Comparison of ENCODE assay signal across 8 cellular contexts in the genomic region with DNA sequence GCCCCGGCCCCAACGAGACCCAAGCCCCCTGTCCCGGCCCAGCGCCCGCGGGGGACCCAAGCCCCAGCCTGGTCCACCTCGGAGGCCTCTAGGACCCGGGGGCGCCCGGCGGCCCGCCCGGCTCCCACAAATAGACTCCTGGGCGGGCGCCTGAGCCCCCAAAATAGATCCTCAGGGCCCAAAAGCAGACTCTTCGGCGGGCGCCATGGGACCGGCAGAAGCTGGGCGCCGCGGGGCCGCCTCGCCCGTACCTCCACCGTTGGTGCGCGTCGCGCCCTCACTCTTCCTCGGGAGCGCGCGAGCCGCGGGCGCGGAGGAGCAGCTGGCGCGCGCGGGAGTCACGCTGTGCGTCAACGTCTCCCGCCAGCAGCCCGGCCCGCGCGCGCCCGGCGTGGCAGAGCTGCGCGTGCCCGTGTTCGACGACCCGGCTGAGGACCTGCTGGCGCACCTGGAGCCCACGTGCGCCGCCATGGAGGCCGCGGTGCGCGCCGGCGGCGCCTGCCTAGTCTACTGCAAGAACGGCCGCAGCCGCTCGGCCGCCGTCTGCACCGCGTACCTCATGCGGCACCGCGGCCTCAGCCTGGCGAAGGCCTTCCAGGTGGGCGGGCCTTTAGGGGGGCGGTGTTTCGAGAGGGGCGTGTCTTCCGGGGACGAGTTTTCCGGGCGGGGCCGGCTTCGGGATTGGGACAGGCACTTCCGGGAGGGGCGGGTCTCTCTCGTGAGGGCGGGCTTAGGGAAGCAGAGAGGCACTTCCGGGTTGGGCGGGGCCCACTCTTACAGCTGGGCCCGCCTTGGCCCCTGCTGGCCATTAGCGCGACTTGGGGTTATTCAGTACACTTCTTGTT. TPM values are rescaled to one million over a fixed set of nuclear protein-coding genes. Genes with fewer than 3 reads are reported as not detected.
DNase-seq lines count a peak whose midpoint lies in the region; ATAC-seq, FAIRE-seq and TF ChIP-seq lines count a peak whose summit lies in the region.

No MANE protein-coding gene starts in this region.

- peak; percentile 70 to 97 (median 72) for TF ChIP-seq POLR2A in body of pancreas (IDR thresholded peaks at IDR 0.05)

- no peaks in the 10 kb centered on the region for H3K36me3 ChIP-seq in body of pancreas (replicated peaks in 1 of 2; ENCODE audit: insufficient read depth in 1 of 2, low read depth in 2 of 2)

- H3K27ac ChIP-seq in body of pancreas = peak overlapping the region; percentile 96 to 99 (median 98)

- peak; percentile 64 for FAIRE-seq in TTC549 (lab: Jason Lieb, UNC)

- peak; percentile 14 to 64 (median 52) for TF ChIP-seq CTCF in body of pancreas (IDR thresholded peaks at IDR 0.05)

- DNase-seq in A172 (ENCODE audit: low spot score) = peak; percentile 97
- peak; percentile 95 for DNase-seq in NCI-H2107 (lab: John Stamatoyannopoulos, UW)
- DNase-seq in body of pancreas = peak; percentile 100
- DNase-seq in skeletal muscle cell (ENCODE audit: low read depth) = peak; percentile 92

- no peaks in the 10 kb centered on the region for H3K27me3 ChIP-seq in body of pancreas

- no peaks in the 10 kb centered on the region for H3K9me3 ChIP-seq in body of pancreas

- peak; percentile 35 for ATAC-seq in GM18519 (IDR thresholded peaks at IDR 0.05; ENCODE audit: low FRiP score, unreplicated experiment)
- peak; percentile 29 for ATAC-seq in HG03060 (IDR thresholded peaks at IDR 0.05; ENCODE audit: low read depth, unreplicated experiment)
- peak; percentile 87 for ATAC-seq in body of pancreas

- H3K4me1 ChIP-seq in body of pancreas = peaks cover 59% of the 10 kb centered on the region

- WGBS in body of pancreas, 2 donors = 0 to 1% methylated on average over 18 to 72 of the region's 101 CpGs

- H3K4me3 ChIP-seq in body of pancreas (peak overlapping the region; percentile 41 to 56), iPS-11a (ENCODE audit: low read depth, low read length) (peak overlapping the region; percentile 67), skeletal muscle cell (ENCODE audit: low read depth, low read length) (peak overlapping the region; percentile 77)

- intact Hi-C loops in body of pancreas (cut with DNase I) = no loop called here

RNA-seq across cellular contexts. Expression of gene DUSP28, which starts 0.5 kb away (rescaled TPM):
- total RNA-seq in A172 (2014; rRNA removed; shearing (Covaris generic)) = 12.3 and 12.6 TPM in 2 replicates
- total RNA-seq in body of pancreas = 1 to 10 TPM; 4.7 to 6.6 TPM

RNA-seq across cellular contexts. Expression of gene ANKMY1, which starts 2.9 kb away (rescaled TPM):
- 8.0 and 8.9 TPM in 2 replicates for total RNA-seq in A172 (2014; rRNA removed; shearing (Covaris generic))
- 10 to 100 TPM; 17.9 to 26.0 TPM for total RNA-seq in body of pancreas

RNA-seq across cellular contexts. Expression of gene RNPEPL1, which starts 7.6 kb away (rescaled TPM):
- total RNA-seq in A172 (2014; rRNA removed; shearing (Covaris generic)) = 13.5 and 19.8 TPM in 2 replicates
- 100 to 1,000 TPM in 1 of 2 donors, 10 to 100 TPM in 1; 63.3 to 162 TPM for total RNA-seq in body of pancreas

RNA-seq across cellular contexts. Expression of gene CAPN10, which starts 25.8 kb away (rescaled TPM):
- 15.4 and 22.2 TPM in 2 replicates for total RNA-seq in A172 (2014; rRNA removed; shearing (Covaris generic))
- 10 to 100 TPM; 16.3 to 34.3 TPM for total RNA-seq in body of pancreas

Comparison
In these comparisons a context has a peak if more than half of its experiments do, and no peak if none do; other contexts are left out.
1. Peak in every context shown above with its lines: DNase-seq, ATAC-seq, H3K4me3 ChIP-seq and H3K27ac ChIP-seq.
2. ATAC-seq: peak in every context shown above with its lines; median percentile 87 in body of pancreas; 35 in GM18519; 29 in HG03060.